8 cellular contexts compared by ENCODE assay signal in genomic region chr4:114659386-114660008, GRCh38.
DNase-seq lines count a peak whose midpoint lies in the region; ATAC-seq and TF ChIP-seq lines count a peak whose summit lies in the region.

No MANE protein-coding gene starts in this region.

- TF ChIP-seq CTCF in gastroesophageal sphincter (IDR thresholded peaks at IDR 0.05), result peak; percentile 37 to 76 (median 45)

- DNase-seq in DMS53 treated with DMSO at 0.1 percent for 48 hours (lab: John Stamatoyannopoulos, UW; ENCODE audit: unreplicated experiment) (peak; percentile 47), NCI-H446 treated with DMSO at 0.1 percent for 48 hours (lab: John Stamatoyannopoulos, UW) (peak; percentile 35), trophoblast cell (peak; percentile 44 to 72), NCI-H187 treated with DMSO at 0.1 percent for 48 hours (lab: John Stamatoyannopoulos, UW) (no peak)
- peak; percentile 6 for DNase-seq in activated T-cell treated with anti-CD3 and anti-CD28 coated beads, Interleukin-2, amount 50 U/mL, for 4 hours

- H3K36me3 ChIP-seq in gastroesophageal sphincter, result no peaks in the 10 kb centered on the region
- H3K36me3 ChIP-seq in trophoblast cell (ENCODE audit: control insufficient read depth in 1 of 2, insufficient read depth in 2 of 2, low read length in 2 of 2), result no peaks in the 10 kb centered on the region

- no peak for TF ChIP-seq POLR2A in gastroesophageal sphincter (IDR thresholded peaks at IDR 0.05)

- H4K8ac ChIP-seq in trophoblast cell (ENCODE audit: low read depth, low read length), result no peak overlapping the region

- no peak overlapping the region for H3K4ac ChIP-seq in trophoblast cell (ENCODE audit: low read depth, low read length)

- H2AK5ac ChIP-seq in trophoblast cell (ENCODE audit: low read length), result no peak overlapping the region

- H2BK12ac ChIP-seq in trophoblast cell (ENCODE audit: low read length), result no peak overlapping the region

- H3K27me3 Mint-ChIP-seq in activated T-cell treated with anti-CD3 and anti-CD28 coated beads, Interleukin-2, amount 50 U/mL, for 4 hours (ENCODE audit: low read depth), result peaks cover 21% of the 10 kb centered on the region

- no peak overlapping the region for H2BK120ac ChIP-seq in trophoblast cell (ENCODE audit: insufficient read depth, low read length, poor library complexity)

- no peaks in the 10 kb centered on the region for H3K27me3 ChIP-seq in gastroesophageal sphincter
- H3K27me3 ChIP-seq in trophoblast cell (ENCODE audit: insufficient read depth, low read length), result no peaks in the 10 kb centered on the region

- H3K14ac ChIP-seq in trophoblast cell (ENCODE audit: low read length), result no peak overlapping the region

- H3K4me3 ChIP-seq in gastroesophageal sphincter, result no peak overlapping the region
- H3K4me3 ChIP-seq in trophoblast cell (ENCODE audit: low read depth, low read length), result no peak overlapping the region

- no peaks in the 10 kb centered on the region for H3K36me3 Mint-ChIP-seq in activated T-cell treated with anti-CD3 and anti-CD28 coated beads, Interleukin-2, amount 50 U/mL, for 4 hours (ENCODE audit: insufficient read depth)

- no peak for TF ChIP-seq EP300 in gastroesophageal sphincter (IDR thresholded peaks at IDR 0.05)

- H3K4me2 ChIP-seq in trophoblast cell (ENCODE audit: low read length), result no peak overlapping the region

- no peak overlapping the region for H4K12ac ChIP-seq in trophoblast cell (ENCODE audit: low read depth, low read length)

- H3K4me1 ChIP-seq in gastroesophageal sphincter (no peaks in the 10 kb centered on the region), trophoblast cell (ENCODE audit: control insufficient read depth in 1 of 2, insufficient read depth in 2 of 2, low read length in 2 of 2) (no peaks in the 10 kb centered on the region)

- H2AFZ ChIP-seq in trophoblast cell (ENCODE audit: insufficient read depth, low read length, poor library complexity), result no peak overlapping the region

- H3K27ac ChIP-seq in gastroesophageal sphincter, result no peak overlapping the region
- no peak overlapping the region for H3K27ac ChIP-seq in trophoblast cell (ENCODE audit: low read depth, low read length)

- no peak overlapping the region for H3K23ac ChIP-seq in trophoblast cell (ENCODE audit: low read length)

- H3K79me2 ChIP-seq in trophoblast cell (ENCODE audit: control insufficient read depth, insufficient read depth, low read length, poor library complexity), result no peaks in the 10 kb centered on the region

- ATAC-seq in GM19397 (IDR thresholded peaks at IDR 0.05; ENCODE audit: unreplicated experiment) (peak; percentile 96), HG03432 (IDR thresholded peaks at IDR 0.05; ENCODE audit: unreplicated experiment) (peak; percentile 99), gastroesophageal sphincter (peak; percentile 43)
- peak; percentile 70 for ATAC-seq in activated T-cell treated with anti-CD3 and anti-CD28 coated beads, Interleukin-2, amount 50 U/mL, for 4 hours

- H3K9me3 Mint-ChIP-seq in activated T-cell treated with anti-CD3 and anti-CD28 coated beads, Interleukin-2, amount 50 U/mL, for 4 hours, result no peaks in the 10 kb centered on the region

- H3K4me1 Mint-ChIP-seq in activated T-cell treated with anti-CD3 and anti-CD28 coated beads, Interleukin-2, amount 50 U/mL, for 4 hours (ENCODE audit: low read depth), result peaks cover 1% of the 10 kb centered on the region

- no peaks in the 10 kb centered on the region for H3K79me1 ChIP-seq in trophoblast cell (ENCODE audit: low read length)

- H2BK5ac ChIP-seq in trophoblast cell (ENCODE audit: low read depth, low read length, poor library complexity), result no peak overlapping the region

- no peak overlapping the region for H3K9ac ChIP-seq in trophoblast cell (ENCODE audit: low read length)

- no peak overlapping the region for H3K18ac ChIP-seq in trophoblast cell (ENCODE audit: low read length)

- 0% methylated on average over 4 of the region's 4 CpGs for WGBS in gastroesophageal sphincter (ENCODE audit: low coverage in 1 of 2), 2 donors
- no CpG with 5 or more reads among the region's 4 CpGs for WGBS in trophoblast cell (ENCODE audit: extremely low coverage, insufficient coverage, insufficient read length)

- H3K4me3 Mint-ChIP-seq in activated T-cell treated with anti-CD3 and anti-CD28 coated beads, Interleukin-2, amount 50 U/mL, for 4 hours, result no peak overlapping the region

- no peaks in the 10 kb centered on the region for H3K9me3 ChIP-seq in gastroesophageal sphincter
- no peaks in the 10 kb centered on the region for H3K9me3 ChIP-seq in trophoblast cell (ENCODE audit: insufficient read depth, low read depth, low read length)

- H4K91ac ChIP-seq in trophoblast cell (ENCODE audit: low read depth, low read length), result no peak overlapping the region

Comparison
In these comparisons a context has a peak if more than half of its experiments do, and no peak if none do; other contexts are left out.
1. ATAC-seq: peak in every context shown above with its lines; median percentile 99 in HG03432; 96 in GM19397; 70 in activated T-cell treated with anti-CD3 and anti-CD28 coated beads, Interleukin-2, amount 50 U/mL, for 4 hours; 43 in gastroesophageal sphincter.